11 cellular contexts compared by ENCODE assay signal in genomic region chr14:55071051-55071450, GRCh38. TPM values are rescaled to one million over a fixed set of nuclear protein-coding genes. Genes with fewer than 3 reads are reported as not detected.
DNase-seq lines count a peak whose midpoint lies in the region; ATAC-seq and TF ChIP-seq lines count a peak whose summit lies in the region.
"Had no signal": no experiment of that assay in that cellular context is flagged by ENCODE, and none has a peak within 500 bp of the region (broad histone marks: within the 10 kb centered on the region; RNA-seq: fewer than 3 reads in every experiment).

No MANE protein-coding gene starts in this region.

- H3K9me3 Mint-ChIP-seq in CD4-positive, CD25-positive, alpha-beta regulatory T cell, result no peaks in the 10 kb centered on the region
- no peaks in the 10 kb centered on the region for H3K9me3 Mint-ChIP-seq in Caco-2 (ENCODE audit: unreplicated experiment)
- no peaks in the 10 kb centered on the region for H3K9me3 Mint-ChIP-seq in activated CD8-positive, alpha-beta T cell treated with anti-CD3 and anti-CD28 coated beads for 36 hours
- H3K9me3 Mint-ChIP-seq: activated naive CD4-positive, alpha-beta T cell treated with anti-CD3 and anti-CD28 coated beads, Interleukin-2, amount 10 ng/mL, durations not matched to agents 7 days and 5 days had no signal

- H4K20me1 ChIP-seq in IMR-90 (ENCODE audit: insufficient read depth, low read length), result peaks cover 7% of the 10 kb centered on the region; the same call in 1 of the 2 replicates

- H3K36me3 Mint-ChIP-seq in CD4-positive, CD25-positive, alpha-beta regulatory T cell, result peaks cover 13% of the 10 kb centered on the region
- peaks cover 40% of the 10 kb centered on the region for H3K36me3 Mint-ChIP-seq in Caco-2 (ENCODE audit: insufficient read depth, unreplicated experiment)
- peaks cover 13% of the 10 kb centered on the region for H3K36me3 Mint-ChIP-seq in activated CD8-positive, alpha-beta T cell treated with anti-CD3 and anti-CD28 coated beads for 36 hours (ENCODE audit: low read depth)

- peaks cover 8 to 48% (median 42%) of the 10 kb centered on the region in 4 donors for H3K4me1 Mint-ChIP-seq in CD4-positive, CD25-positive, alpha-beta regulatory T cell
- peaks cover 11% of the 10 kb centered on the region for H3K4me1 Mint-ChIP-seq in Caco-2 (ENCODE audit: low read depth, unreplicated experiment)
- H3K4me1 Mint-ChIP-seq in activated CD8-positive, alpha-beta T cell treated with anti-CD3 and anti-CD28 coated beads for 36 hours (ENCODE audit: low read depth), result peaks cover 27% of the 10 kb centered on the region

- BruUV-seq in IMR-90 (replicated peaks; lab: Mats Ljungman, UMichigan), result no TSS peak
- BruUV-seq in Caco-2 (replicated peaks; lab: Mats Ljungman, UMichigan), result no TSS peak

- CTCF ChIA-PET in IMR-90 (lab: Yijun Ruan, JAX), result interaction anchor here (0.6 to 1.1 kb wide), 2 partner anchors 17 to 41 kb away, joined by 4 to 6 read pairs; no protein-coding TSS in a partner anchor
- CTCF ChIA-PET in Caco-2 (lab: Charles Lee), result interaction anchor here (1.0 kb wide), 1 partner anchor 20 kb away, joined by 6 read pairs; the partner anchor contains the start of gene MAPK1IP1L
- CTCF ChIA-PET in activated CD8-positive, alpha-beta T cell treated with anti-CD3 and anti-CD28 coated beads for 36 hours (lab: Charles Lee), result interaction anchor here (0.8 to 3.4 kb wide), 4 partner anchors 13 to 89 kb away, joined by 3 to 28 read pairs (median 4); partner anchors contain the start of gene MAPK1IP1L

- H3K9me3 ChIP-seq in CD4-positive, CD25-positive, alpha-beta regulatory T cell (ENCODE audit: control insufficient read depth in 2 of 2, low read length in 2 of 2), result no peaks in the 10 kb centered on the region
- H3K9me3 ChIP-seq in IMR-90 (ENCODE audit: control insufficient read depth, insufficient read depth, low read length) (no peaks in the 10 kb centered on the region), breast epithelium (no peaks in the 10 kb centered on the region), lower lobe of right lung (no peaks in the 10 kb centered on the region), Caco-2 (no peaks in the 10 kb centered on the region)

- no peak overlapping the region for H2AK9ac ChIP-seq in IMR-90 (replicated peaks; ENCODE audit: low read depth, low read length, poor library complexity)

- no peak for TF ChIP-seq POLR2A in IMR-90 (IDR thresholded peaks at IDR 0.05; ENCODE audit: low read depth, low read length)
- TF ChIP-seq POLR2A in breast epithelium (IDR thresholded peaks at IDR 0.05), result no peak

- H3K36me3 ChIP-seq in CD4-positive, CD25-positive, alpha-beta regulatory T cell (ENCODE audit: control insufficient read depth, insufficient read depth, low read length), result peaks cover 6% of the 10 kb centered on the region
- H3K36me3 ChIP-seq in IMR-90 (ENCODE audit: control insufficient read depth, insufficient read depth, low read length) (peaks cover 4% of the 10 kb centered on the region; the same call in 1 of the 2 replicates), breast epithelium (no peaks in the 10 kb centered on the region), lower lobe of right lung (peaks cover 9% of the 10 kb centered on the region), Caco-2 (ENCODE audit: control insufficient read depth, insufficient read depth, low read length) (no peaks in the 10 kb centered on the region)

- H3K4me3 ChIP-seq in CD4-positive, CD25-positive, alpha-beta regulatory T cell (ENCODE audit: low read depth, low read length), result no peak overlapping the region
- H3K4me3 ChIP-seq in IMR-90 (ENCODE audit: insufficient read depth, low read depth, low read length) (no peak overlapping the region), breast epithelium (no peak overlapping the region), lower lobe of right lung (no peak overlapping the region), Caco-2 (ENCODE audit: low read depth, low read length) (no peak overlapping the region)

- ATAC-seq in CD4-positive, CD25-positive, alpha-beta regulatory T cell (ENCODE audit: low read depth in 2 of 2), result no peak
- peak; percentile 5; the same call in 1 of the 2 replicates for ATAC-seq in IMR-90 (ENCODE audit: low read depth)
- peak in 1 of 2 donors; percentile 39 for ATAC-seq in lower lobe of right lung
- no peak for ATAC-seq in activated CD8-positive, alpha-beta T cell treated with anti-CD3 and anti-CD28 coated beads for 36 hours
- ATAC-seq in GM19463 (IDR thresholded peaks at IDR 0.05; ENCODE audit: unreplicated experiment), result no peak

- no peak overlapping the region for H3K4me2 ChIP-seq in IMR-90 (ENCODE audit: low read depth, low read length)

- H3K79me1 ChIP-seq in IMR-90 (ENCODE audit: low read depth in 1 of 2, low read length in 2 of 2), result peaks cover 0 to 26% of the 10 kb centered on the region in 2 experiments; a peak in 3 of 4 replicates

- H2BK20ac ChIP-seq in IMR-90 (ENCODE audit: low read depth, low read length), result no peak overlapping the region

- H2AK5ac ChIP-seq in IMR-90 (ENCODE audit: low read depth, low read length), result 0 out of 2 replicates have a peak overlapping the region, but pooled peaks have one; percentile 28

- DNase-seq in CD4-positive, CD25-positive, alpha-beta regulatory T cell, result no peak
- DNase-seq in IMR-90 (peak; percentile 50), breast epithelium (ENCODE audit: low spot score in 2 of 2) (peak in 1 of 2 donors; percentile 10), lower lobe of right lung (no peak), Caco-2 (no peak), pons (ENCODE audit: low spot score) (no peak)
- no peak for DNase-seq in activated CD8-positive, alpha-beta T cell treated with anti-CD3 and anti-CD28 coated beads for 36 hours
- DNase-seq: activated naive CD4-positive, alpha-beta T cell treated with anti-CD3 and anti-CD28 coated beads, Interleukin-2, amount 10 ng/mL, durations not matched to agents 7 days and 5 days; DMS 273 treated with DMSO at 0.1 percent for 48 hours; MM.1S had no signal

- H3K14ac ChIP-seq in IMR-90 (replicated peaks; ENCODE audit: low read depth, low read length), result no peak overlapping the region

- H3K9me1 ChIP-seq in IMR-90 (ENCODE audit: insufficient read depth, low read length), result peaks cover 9% of the 10 kb centered on the region

- in situ Hi-C loops in IMR-90 (cut with MboI; ENCODE audit: low sequenced_read_pairs), result no loop called here

- no peak overlapping the region for H3K56ac ChIP-seq in IMR-90 (ENCODE audit: extremely low read depth, insufficient read depth, low read length)

- POLR2A ChIA-PET in IMR-90 (lab: Charles Lee; ENCODE audit: unreplicated experiment) (no interaction called here), Caco-2 (lab: Charles Lee) (interaction anchor here (0.9 kb wide), 1 partner anchor 12 kb away, joined by 3 read pairs; no protein-coding TSS in a partner anchor)
- POLR2A ChIA-PET in activated CD8-positive, alpha-beta T cell treated with anti-CD3 and anti-CD28 coated beads for 36 hours (lab: Charles Lee), result interaction anchor here (1.5 to 3.6 kb wide), 4 partner anchors 12 to 44 kb away, joined by 3 to 23 read pairs (median 14); partner anchors contain the start of genes MAPK1IP1L, SOCS4 and WDHD1

- WGBS in IMR-90 (ENCODE audit: extremely low coverage in 2 of 2, insufficient read length in 1 of 2), 2 experiments, result no CpG with 5 or more reads among the region's 5 CpGs

- TF ChIP-seq RAD21 in IMR-90 (IDR thresholded peaks at IDR 0.05; ENCODE audit: low read length), result no peak

- no peak overlapping the region for H3K9ac ChIP-seq in IMR-90 (ENCODE audit: low read depth, low read length)

- H2BK15ac ChIP-seq in IMR-90 (ENCODE audit: low read depth, low read length), result no peak overlapping the region

- no peak overlapping the region for H4K91ac ChIP-seq in IMR-90 (ENCODE audit: insufficient read depth, low read depth, low read length)

- intact Hi-C loops in IMR-90 (cut with micrococcal nuclease), result no loop called here
- intact Hi-C loops in breast epithelium (cut with DNase I; ENCODE audit: low total_unique reads), result no loop called here
- intact Hi-C loops in lower lobe of right lung (cut with DNase I), result no loop called here
- intact Hi-C loops in Caco-2 (cut with micrococcal nuclease; ENCODE audit: unreplicated experiment), result no loop called here
- intact Hi-C loops in activated CD8-positive, alpha-beta T cell treated with anti-CD3 and anti-CD28 coated beads for 36 hours (cut with micrococcal nuclease), result no loop called here

- peak overlapping the region; percentile 78 for H3K27ac ChIP-seq in CD4-positive, CD25-positive, alpha-beta regulatory T cell (ENCODE audit: insufficient read depth, low read length, poor library complexity, severe bottlenecking)
- H3K27ac ChIP-seq in IMR-90 (ENCODE audit: insufficient read depth, low read length), result peak overlapping the region; percentile 61; the same call in 1 of the 2 replicates
- H3K27ac ChIP-seq in breast epithelium, result peak overlapping the region; percentile 20 to 81
- H3K27ac ChIP-seq in lower lobe of right lung, result peak overlapping the region; percentile 68

- no peak overlapping the region for H2AFZ ChIP-seq in IMR-90 (replicated peaks; ENCODE audit: low read length, poor library complexity)

- peak overlapping the region in 2 of 4 donors; percentile 44 to 53 for H3K4me3 Mint-ChIP-seq in CD4-positive, CD25-positive, alpha-beta regulatory T cell
- H3K4me3 Mint-ChIP-seq in Caco-2 (ENCODE audit: unreplicated experiment), result no peak overlapping the region
- H3K4me3 Mint-ChIP-seq in activated CD8-positive, alpha-beta T cell treated with anti-CD3 and anti-CD28 coated beads for 36 hours, result no peak overlapping the region
- H3K4me3 Mint-ChIP-seq: activated naive CD4-positive, alpha-beta T cell treated with anti-CD3 and anti-CD28 coated beads, Interleukin-2, amount 10 ng/mL, durations not matched to agents 7 days and 5 days had no signal

- H2BK5ac ChIP-seq in IMR-90 (ENCODE audit: low read depth, low read length, poor library complexity, severe bottlenecking), result peak overlapping the region; percentile 58

- no peaks in the 10 kb centered on the region for H3K27me3 ChIP-seq in CD4-positive, CD25-positive, alpha-beta regulatory T cell (ENCODE audit: control insufficient read depth, insufficient read depth, low read length)
- H3K27me3 ChIP-seq in IMR-90 (ENCODE audit: control insufficient read depth, insufficient read depth, low read length) (no peaks in the 10 kb centered on the region), breast epithelium (no peaks in the 10 kb centered on the region), lower lobe of right lung (ENCODE audit: low read depth) (no peaks in the 10 kb centered on the region), Caco-2 (replicated peaks; ENCODE audit: control insufficient read depth, insufficient read depth, low read length) (no peaks in the 10 kb centered on the region)

- H3K27me3 Mint-ChIP-seq in CD4-positive, CD25-positive, alpha-beta regulatory T cell, result no peaks in the 10 kb centered on the region
- H3K27me3 Mint-ChIP-seq in Caco-2 (ENCODE audit: insufficient read depth, unreplicated experiment), result no peaks in the 10 kb centered on the region
- H3K27me3 Mint-ChIP-seq in activated CD8-positive, alpha-beta T cell treated with anti-CD3 and anti-CD28 coated beads for 36 hours, result no peaks in the 10 kb centered on the region
- H3K27me3 Mint-ChIP-seq: activated naive CD4-positive, alpha-beta T cell treated with anti-CD3 and anti-CD28 coated beads, Interleukin-2, amount 10 ng/mL, durations not matched to agents 7 days and 5 days had no signal

- peak overlapping the region in 1 of 2 experiments; percentile 49; a peak in 1 of 4 replicates for H4K8ac ChIP-seq in IMR-90 (ENCODE audit: low read depth in 2 of 2, low read length in 2 of 2)

- peaks cover 38% of the 10 kb centered on the region for H3K4me1 ChIP-seq in CD4-positive, CD25-positive, alpha-beta regulatory T cell (ENCODE audit: control insufficient read depth, insufficient read depth, low read length, poor library complexity, severe bottlenecking)
- H3K4me1 ChIP-seq in IMR-90 (ENCODE audit: control insufficient read depth, insufficient read depth, low read length) (peaks cover 15% of the 10 kb centered on the region), breast epithelium (peaks cover 0 to 16% of the 10 kb centered on the region in 2 donors), lower lobe of right lung (peaks cover 21% of the 10 kb centered on the region), Caco-2 (0 out of 2 replicates have a peak, but pooled peaks cover 9% of the 10 kb centered on the region)

- TF ChIP-seq CTCF in IMR-90 (conservative IDR thresholded peaks at IDR 0.05; ENCODE audit: low read depth, low read length) (no peak), breast epithelium (IDR thresholded peaks at IDR 0.05) (no peak), lower lobe of right lung (IDR thresholded peaks at IDR 0.05) (no peak), Caco-2 (IDR thresholded peaks at IDR 0.05; ENCODE audit: insufficient read depth in 1 of 2, low read depth in 1 of 2, low read length in 1 of 2, severe bottlenecking in 1 of 2, unreplicated experiment in 1 of 2) (no peak)
- no peak for TF ChIP-seq CTCF in activated CD8-positive, alpha-beta T cell treated with anti-CD3 and anti-CD28 coated beads for 36 hours (IDR thresholded peaks at IDR 0.05)

- H3K27ac Mint-ChIP-seq in CD4-positive, CD25-positive, alpha-beta regulatory T cell, result peak overlapping the region; percentile 77 to 94 (median 94)
- H3K27ac Mint-ChIP-seq in Caco-2 (ENCODE audit: unreplicated experiment), result no peak overlapping the region
- no peak overlapping the region for H3K27ac Mint-ChIP-seq in activated CD8-positive, alpha-beta T cell treated with anti-CD3 and anti-CD28 coated beads for 36 hours
- H3K27ac Mint-ChIP-seq: activated naive CD4-positive, alpha-beta T cell treated with anti-CD3 and anti-CD28 coated beads, Interleukin-2, amount 10 ng/mL, durations not matched to agents 7 days and 5 days had no signal

- H3K4ac ChIP-seq in IMR-90 (ENCODE audit: low read depth, low read length), result no peak overlapping the region

- no peak overlapping the region for H3K23ac ChIP-seq in IMR-90 (ENCODE audit: low read depth, low read length)

- no peak overlapping the region for H4K5ac ChIP-seq in IMR-90 (ENCODE audit: low read depth, low read length)

- dilution Hi-C loops in IMR-90 (cut with HindIII; ENCODE audit: low sequenced_read_pairs, unreplicated experiment), result no loop called here

- H3K18ac ChIP-seq in IMR-90 (ENCODE audit: low read depth, low read length), result no peak overlapping the region

- no peak overlapping the region for H2BK120ac ChIP-seq in IMR-90 (ENCODE audit: low read depth, low read length)

RNA-seq across cellular contexts. Expression of gene MAPK1IP1L, which starts 19.6 kb away (rescaled TPM):
- 193 TPM for total RNA-seq in CD4-positive, CD25-positive, alpha-beta regulatory T cell
- 100 to 1,000 TPM in 2 of 4 donors, 10 to 100 TPM in 2; 97.1 to 129 (median 101) TPM for polyA plus RNA-seq in CD4-positive, CD25-positive, alpha-beta regulatory T cell
- 37.2 and 44.8 TPM in 2 replicates for total RNA-seq in IMR-90 (2012; rRNA removed)
- 168 and 201 TPM in 2 replicates for polyA plus RNA-seq in IMR-90 (2012; rRNA removed)
- 131 and 180 TPM in 2 replicates for polyA plus RNA-seq in IMR-90 (2012; cell fraction: cytosol; rRNA removed)
- 51.1 and 80.0 TPM in 2 replicates for polyA plus RNA-seq in IMR-90 (2012; cell fraction: nucleus; rRNA removed; ENCODE audit: low replicate concordance)
- total RNA-seq in breast epithelium, result 10 to 100 TPM; 37.7 to 60.4 (median 39.4) TPM
- total RNA-seq in lower lobe of right lung, result 72.4 TPM
- total RNA-seq in Caco-2 (2022), result 81.8 and 90.8 TPM in 2 replicates
- 100 to 1,000 TPM in 1 of 2 experiments, 10 to 100 TPM in 1; 89.3 to 105 TPM for total RNA-seq in activated CD8-positive, alpha-beta T cell treated with anti-CD3 and anti-CD28 coated beads for 36 hours

RNA-seq across cellular contexts. Expression of gene SOCS4, which starts 44.0 kb away (rescaled TPM):
- 28.5 TPM for total RNA-seq in CD4-positive, CD25-positive, alpha-beta regulatory T cell
- polyA plus RNA-seq in CD4-positive, CD25-positive, alpha-beta regulatory T cell, result 1 to 10 TPM; 2.5 to 3.8 (median 2.7) TPM
- total RNA-seq in IMR-90 (2012; rRNA removed) (12.7 and 21.7 TPM in 2 replicates), breast epithelium (10 to 100 TPM; 16.0 to 23.3 (median 16.3) TPM), lower lobe of right lung (17.9 TPM), Caco-2 (2022) (21.1 and 24.8 TPM in 2 replicates)
- polyA plus RNA-seq in IMR-90 (2012; rRNA removed), result 3.3 and 4.6 TPM in 2 replicates
- polyA plus RNA-seq in IMR-90 (2012; cell fraction: cytosol; rRNA removed), result 0.64 and 0.76 TPM in 2 replicates
- 0.88 and 4.1 TPM in 2 replicates for polyA plus RNA-seq in IMR-90 (2012; cell fraction: nucleus; rRNA removed; ENCODE audit: low replicate concordance)
- 10 to 100 TPM; 19.8 to 20.8 TPM for total RNA-seq in activated CD8-positive, alpha-beta T cell treated with anti-CD3 and anti-CD28 coated beads for 36 hours

RNA-seq across cellular contexts. Expression of gene WDHD1, which starts 44.2 kb away (rescaled TPM):
- total RNA-seq in CD4-positive, CD25-positive, alpha-beta regulatory T cell, result 4.7 TPM
- polyA plus RNA-seq in CD4-positive, CD25-positive, alpha-beta regulatory T cell, result 1 to 10 TPM; 1.7 to 3.3 (median 3.0) TPM
- total RNA-seq in IMR-90 (2012; rRNA removed) (13.1 and 17.5 TPM in 2 replicates), breast epithelium (1 to 10 TPM; 1.8 to 3.5 (median 2.3) TPM), lower lobe of right lung (3.5 TPM), Caco-2 (2022) (25.5 and 27.5 TPM in 2 replicates)
- polyA plus RNA-seq in IMR-90 (2012; rRNA removed), result 3.7 and 4.4 TPM in 2 replicates
- polyA plus RNA-seq in IMR-90 (2012; cell fraction: cytosol; rRNA removed), result 0.48 and 0.61 TPM in 2 replicates
- polyA plus RNA-seq in IMR-90 (2012; cell fraction: nucleus; rRNA removed; ENCODE audit: low replicate concordance), result 0.27 and 1.9 TPM in 2 replicates
- 10 to 100 TPM; 59.8 to 68.4 TPM for total RNA-seq in activated CD8-positive, alpha-beta T cell treated with anti-CD3 and anti-CD28 coated beads for 36 hours

RNA-seq across cellular contexts. Expression of gene LGALS3, which starts 58.0 kb away (rescaled TPM):
- total RNA-seq in CD4-positive, CD25-positive, alpha-beta regulatory T cell, result 58.6 TPM
- polyA plus RNA-seq in CD4-positive, CD25-positive, alpha-beta regulatory T cell, result 100 to 1,000 TPM; 163 to 313 (median 194) TPM
- 84.4 and 145 TPM in 2 replicates for total RNA-seq in IMR-90 (2012; rRNA removed)
- polyA plus RNA-seq in IMR-90 (2012; rRNA removed), result 171 and 200 TPM in 2 replicates
- polyA plus RNA-seq in IMR-90 (2012; cell fraction: cytosol; rRNA removed), result 106 and 210 TPM in 2 replicates
- 122 and 127 TPM in 2 replicates for polyA plus RNA-seq in IMR-90 (2012; cell fraction: nucleus; rRNA removed; ENCODE audit: low replicate concordance)
- total RNA-seq in breast epithelium, result 100 to 1,000 TPM; 293 to 580 (median 571) TPM
- total RNA-seq in lower lobe of right lung, result 528 TPM
- 206 and 246 TPM in 2 replicates for total RNA-seq in Caco-2 (2022)
- total RNA-seq in activated CD8-positive, alpha-beta T cell treated with anti-CD3 and anti-CD28 coated beads for 36 hours, result 1 to 10 TPM; 4.5 to 6.0 TPM

Comparison
In these comparisons a context has a peak if more than half of its experiments do, and no peak if none do; other contexts are left out.
1. H3K27ac Mint-ChIP-seq: peak in CD4-positive, CD25-positive, alpha-beta regulatory T cell (3 of 3); none in Caco-2 (single experiment) and activated CD8-positive, alpha-beta T cell treated with anti-CD3 and anti-CD28 coated beads for 36 hours (single experiment).
2. Peak in every context shown above with its lines, with median percentiles within 50 percentile points of each other: H3K27ac ChIP-seq.